Comparison of ENCODE assay signal across 1 cellular context in genomic region chr10:99994801-99995200, GRCh38.
TF ChIP-seq lines count a peak whose summit lies in the region.

No MANE protein-coding gene starts in this region.

TF ChIP-seq in HCT116, 20 proteins besides CTCF, POLR2A, EP300 and RAD21 (continued from another document):
- TF ChIP-seq ZFX (IDR thresholded peaks at IDR 0.05) (no peak), CBX3 (IDR thresholded peaks at IDR 0.05; ENCODE audit: low read depth) (no peak)
- TF ChIP-seq, protein P1, sequence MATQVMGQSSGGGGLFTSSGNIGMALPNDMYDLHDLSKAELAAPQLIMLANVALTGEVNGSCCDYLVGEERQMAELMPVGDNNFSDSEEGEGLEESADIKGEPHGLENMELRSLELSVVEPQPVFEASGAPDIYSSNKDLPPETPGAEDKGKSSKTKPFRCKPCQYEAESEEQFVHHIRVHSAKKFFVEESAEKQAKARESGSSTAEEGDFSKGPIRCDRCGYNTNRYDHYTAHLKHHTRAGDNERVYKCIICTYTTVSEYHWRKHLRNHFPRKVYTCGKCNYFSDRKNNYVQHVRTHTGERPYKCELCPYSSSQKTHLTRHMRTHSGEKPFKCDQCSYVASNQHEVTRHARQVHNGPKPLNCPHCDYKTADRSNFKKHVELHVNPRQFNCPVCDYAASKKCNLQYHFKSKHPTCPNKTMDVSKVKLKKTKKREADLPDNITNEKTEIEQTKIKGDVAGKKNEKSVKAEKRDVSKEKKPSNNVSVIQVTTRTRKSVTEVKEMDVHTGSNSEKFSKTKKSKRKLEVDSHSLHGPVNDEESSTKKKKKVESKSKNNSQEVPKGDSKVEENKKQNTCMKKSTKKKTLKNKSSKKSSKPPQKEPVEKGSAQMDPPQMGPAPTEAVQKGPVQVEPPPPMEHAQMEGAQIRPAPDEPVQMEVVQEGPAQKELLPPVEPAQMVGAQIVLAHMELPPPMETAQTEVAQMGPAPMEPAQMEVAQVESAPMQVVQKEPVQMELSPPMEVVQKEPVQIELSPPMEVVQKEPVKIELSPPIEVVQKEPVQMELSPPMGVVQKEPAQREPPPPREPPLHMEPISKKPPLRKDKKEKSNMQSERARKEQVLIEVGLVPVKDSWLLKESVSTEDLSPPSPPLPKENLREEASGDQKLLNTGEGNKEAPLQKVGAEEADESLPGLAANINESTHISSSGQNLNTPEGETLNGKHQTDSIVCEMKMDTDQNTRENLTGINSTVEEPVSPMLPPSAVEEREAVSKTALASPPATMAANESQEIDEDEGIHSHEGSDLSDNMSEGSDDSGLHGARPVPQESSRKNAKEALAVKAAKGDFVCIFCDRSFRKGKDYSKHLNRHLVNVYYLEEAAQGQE (IDR thresholded peaks at IDR 0.05; ENCODE audit: low read depth): no peak
TF ChIP-seq in HCT116: peak in this region for 0.
